ENCODE assay signal across 17 cellular contexts in the genomic region with DNA sequence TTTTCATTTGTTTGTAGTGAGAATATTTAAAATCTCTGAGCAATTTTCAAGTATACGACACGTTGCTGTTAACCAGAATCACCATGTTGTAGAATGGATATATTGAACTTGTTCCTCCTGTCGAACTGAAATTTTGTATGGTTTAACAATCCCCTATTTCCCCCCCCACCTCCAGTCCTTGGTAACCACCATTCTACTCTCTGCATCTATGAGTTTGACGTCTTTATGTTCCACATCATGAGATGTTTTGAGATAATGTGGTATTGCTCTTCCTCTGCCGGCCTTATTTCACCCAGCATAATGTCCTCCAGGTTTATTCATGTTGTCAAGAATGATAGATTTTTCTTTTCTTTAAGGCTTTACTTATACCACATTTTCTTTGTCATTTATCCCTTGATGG. TPM values are rescaled to one million over a fixed set of nuclear protein-coding genes. Genes with fewer than 3 reads are reported as not detected.
A peak's percentile ranks its signal among the peaks of the same experiment; 100 is the strongest.
DNase-seq lines count a peak whose midpoint lies in the region; ATAC-seq and TF ChIP-seq lines count a peak whose summit lies in the region.
"Had no signal": no experiment of that assay in that cellular context is flagged by ENCODE, and none has a peak within 500 bp of the region (broad histone marks: within the 10 kb centered on the region; RNA-seq: fewer than 3 reads in every experiment).

No MANE protein-coding gene starts in this region.

- H3K9me3 ChIP-seq in CD4-positive, alpha-beta T cell (ENCODE audit: control insufficient read depth, low read length), result no peaks in the 10 kb centered on the region
- no peaks in the 10 kb centered on the region for H3K9me3 ChIP-seq in left ventricle myocardium inferior (replicated peaks)

- H3K27me3 ChIP-seq in CD4-positive, alpha-beta T cell (ENCODE audit: control insufficient read depth, insufficient read depth, low read length), result no peaks in the 10 kb centered on the region
- peaks cover 46% of the 10 kb centered on the region for H3K27me3 ChIP-seq in left ventricle myocardium inferior (ENCODE audit: low read depth)

- TF ChIP-seq CTCF in CD4-positive, alpha-beta T cell (IDR thresholded peaks at IDR 0.05), result no peak
- TF ChIP-seq CTCF in left ventricle myocardium inferior (IDR thresholded peaks at IDR 0.05; ENCODE audit: borderline replicate concordance), result no peak

- H3K27me3 Mint-ChIP-seq in activated CD4-positive, alpha-beta T cell treated with anti-CD3 and anti-CD28 coated beads, Interleukin-2, amount 10 ng/mL, durations not matched to agents 7 days and 5 days, result no peaks in the 10 kb centered on the region
- H3K27me3 Mint-ChIP-seq in CD4-positive, alpha-beta T cell, result no peaks in the 10 kb centered on the region
- no peaks in the 10 kb centered on the region for H3K27me3 Mint-ChIP-seq in activated CD8-positive, alpha-beta T cell treated with anti-CD3 and anti-CD28 coated beads, Interleukin-2, amount 10 ng/mL, durations not matched to agents 7 days and 5 days (ENCODE audit: low read depth)
- H3K27me3 Mint-ChIP-seq in effector memory CD8-positive, alpha-beta T cell, result no peaks in the 10 kb centered on the region

- H3K4me1 Mint-ChIP-seq in activated CD4-positive, alpha-beta T cell treated with anti-CD3 and anti-CD28 coated beads, Interleukin-2, amount 10 ng/mL, durations not matched to agents 7 days and 5 days, result peaks cover 92% of the 10 kb centered on the region
- peaks cover 95% of the 10 kb centered on the region for H3K4me1 Mint-ChIP-seq in CD4-positive, alpha-beta T cell (ENCODE audit: low read depth)
- peaks cover 91% of the 10 kb centered on the region for H3K4me1 Mint-ChIP-seq in activated CD8-positive, alpha-beta T cell treated with anti-CD3 and anti-CD28 coated beads, Interleukin-2, amount 10 ng/mL, durations not matched to agents 7 days and 5 days (ENCODE audit: low read depth)
- peaks cover 41 to 47% of the 10 kb centered on the region in 2 donors for H3K4me1 Mint-ChIP-seq in effector memory CD8-positive, alpha-beta T cell (ENCODE audit: low read depth in 2 of 2)

- POLR2A ChIA-PET in activated CD4-positive, alpha-beta T cell treated with anti-CD3 and anti-CD28 coated beads, Interleukin-2, amount 10 ng/mL, durations not matched to agents 7 days and 5 days (lab: Charles Lee), result no interaction called here
- POLR2A ChIA-PET in CD4-positive, alpha-beta T cell (lab: Charles Lee), result interaction anchor here (0.6 to 9.5 kb wide), 3 partner anchors 11 to 1221 kb away, joined by 4 to 104 read pairs (median 7); partner anchors contain the start of genes PRKCQ and TAF3
- POLR2A ChIA-PET in activated CD8-positive, alpha-beta T cell treated with anti-CD3 and anti-CD28 coated beads, Interleukin-2, amount 10 ng/mL, durations not matched to agents 7 days and 5 days (lab: Charles Lee), result interaction anchor here (0.6 to 13.6 kb wide), 5 partner anchors 10 to 446 kb away, joined by 4 to 239 read pairs (median 6); partner anchors contain the start of gene PRKCQ

- DNase-seq in activated CD4-positive, alpha-beta T cell treated with anti-CD3 and anti-CD28 coated beads, Interleukin-2, amount 10 ng/mL, durations not matched to agents 7 days and 5 days, result no peak
- no peak for DNase-seq in activated CD4-positive, alpha-beta T cell treated with anti-CD3 and anti-CD28 coated beads for 48 hours
- DNase-seq in CD4-positive, alpha-beta T cell, result no peak
- DNase-seq in activated CD8-positive, alpha-beta T cell treated with anti-CD3 and anti-CD28 coated beads, Interleukin-2, amount 10 ng/mL, durations not matched to agents 7 days and 5 days, result peak; percentile 44
- no peak for DNase-seq in effector memory CD8-positive, alpha-beta T cell
- no peak for DNase-seq in activated CD4-positive, CD25-positive, alpha-beta regulatory T cell (lab: John Stamatoyannopoulos, UW)
- DNase-seq in left ventricle myocardium inferior, result no peak
- no peak for DNase-seq in T1000 (lab: John Stamatoyannopoulos, UW)
- DNase-seq: DMS79, NCI-H1092, NCI-H345, NCI-H69, PC-3 had no signal

- H3K4me1 ChIP-seq in left ventricle myocardium inferior, result no peaks in the 10 kb centered on the region

- no peaks in the 10 kb centered on the region for H3K36me3 ChIP-seq in left ventricle myocardium inferior

- intact Hi-C loops in CD4-positive, alpha-beta T cell (cut with DNase I, micrococcal nuclease), result no loop called here
- intact Hi-C loops in left ventricle myocardium inferior (cut with micrococcal nuclease), result no loop called here

- H3K27ac ChIP-seq in CD4-positive, alpha-beta T cell (ENCODE audit: low read depth, low read length), result no peak overlapping the region
- H3K27ac ChIP-seq in left ventricle myocardium inferior (replicated peaks), result no peak overlapping the region
- H3K27ac ChIP-seq: C4-2B, KMS-11 had no signal

- ATAC-seq in CD4-positive, alpha-beta T cell (ENCODE audit: poor library complexity), result peak; percentile 54
- ATAC-seq in activated CD8-positive, alpha-beta T cell treated with anti-CD3 and anti-CD28 coated beads, Interleukin-2, amount 10 ng/mL, durations not matched to agents 7 days and 5 days, result peak; percentile 62
- peak; percentile 41 for ATAC-seq in effector memory CD8-positive, alpha-beta T cell (replicated peaks)
- ATAC-seq: GM12878, HepG2, PC-3 had no signal

- H3K27ac Mint-ChIP-seq in activated CD4-positive, alpha-beta T cell treated with anti-CD3 and anti-CD28 coated beads, Interleukin-2, amount 10 ng/mL, durations not matched to agents 7 days and 5 days, result peak overlapping the region; percentile 26
- peak overlapping the region; percentile 78 for H3K27ac Mint-ChIP-seq in CD4-positive, alpha-beta T cell
- peak overlapping the region; percentile 78 for H3K27ac Mint-ChIP-seq in activated CD8-positive, alpha-beta T cell treated with anti-CD3 and anti-CD28 coated beads, Interleukin-2, amount 10 ng/mL, durations not matched to agents 7 days and 5 days
- H3K27ac Mint-ChIP-seq in effector memory CD8-positive, alpha-beta T cell, result peak overlapping the region in 1 of 2 donors; percentile 68

- peaks cover 14% of the 10 kb centered on the region for H3K9me3 Mint-ChIP-seq in activated CD4-positive, alpha-beta T cell treated with anti-CD3 and anti-CD28 coated beads, Interleukin-2, amount 10 ng/mL, durations not matched to agents 7 days and 5 days
- H3K9me3 Mint-ChIP-seq in CD4-positive, alpha-beta T cell, result no peaks in the 10 kb centered on the region
- peaks cover 6% of the 10 kb centered on the region for H3K9me3 Mint-ChIP-seq in activated CD8-positive, alpha-beta T cell treated with anti-CD3 and anti-CD28 coated beads, Interleukin-2, amount 10 ng/mL, durations not matched to agents 7 days and 5 days (ENCODE audit: insufficient read depth)
- H3K9me3 Mint-ChIP-seq in effector memory CD8-positive, alpha-beta T cell, result no peaks in the 10 kb centered on the region

- no peak overlapping the region for H3K4me3 ChIP-seq in left ventricle myocardium inferior
- H3K4me3 ChIP-seq: GM12878 had no signal

- no peak overlapping the region for H3K4me3 Mint-ChIP-seq in activated CD4-positive, alpha-beta T cell treated with anti-CD3 and anti-CD28 coated beads, Interleukin-2, amount 10 ng/mL, durations not matched to agents 7 days and 5 days
- peak overlapping the region; percentile 42 for H3K4me3 Mint-ChIP-seq in CD4-positive, alpha-beta T cell
- H3K4me3 Mint-ChIP-seq in activated CD8-positive, alpha-beta T cell treated with anti-CD3 and anti-CD28 coated beads, Interleukin-2, amount 10 ng/mL, durations not matched to agents 7 days and 5 days, result no peak overlapping the region
- H3K4me3 Mint-ChIP-seq in effector memory CD8-positive, alpha-beta T cell, result no peak overlapping the region

- CTCF ChIA-PET in activated CD4-positive, alpha-beta T cell treated with anti-CD3 and anti-CD28 coated beads, Interleukin-2, amount 10 ng/mL, durations not matched to agents 7 days and 5 days (lab: Charles Lee), result interaction anchor here (0.6 to 1.3 kb wide), 3 partner anchors 13 to 528 kb away, joined by 3 to 5 read pairs (median 5); partner anchors contain the start of gene PRKCQ
- CTCF ChIA-PET in CD4-positive, alpha-beta T cell (lab: Charles Lee), result interaction anchor here (2.2 to 6.7 kb wide), 2 partner anchors 16 to 124 kb away, joined by 7 to 31 read pairs; partner anchors contain the start of gene PRKCQ
- CTCF ChIA-PET in activated CD8-positive, alpha-beta T cell treated with anti-CD3 and anti-CD28 coated beads, Interleukin-2, amount 10 ng/mL, durations not matched to agents 7 days and 5 days (lab: Charles Lee), result interaction anchor here (0.9 to 8.7 kb wide), 6 partner anchors 13 to 151 kb away, joined by 3 to 131 read pairs (median 7); partner anchors contain the start of gene PRKCQ

- H3K36me3 Mint-ChIP-seq in activated CD4-positive, alpha-beta T cell treated with anti-CD3 and anti-CD28 coated beads, Interleukin-2, amount 10 ng/mL, durations not matched to agents 7 days and 5 days (ENCODE audit: low read depth), result peaks cover 59% of the 10 kb centered on the region
- H3K36me3 Mint-ChIP-seq in CD4-positive, alpha-beta T cell (ENCODE audit: low read depth), result peaks cover 32% of the 10 kb centered on the region
- H3K36me3 Mint-ChIP-seq in activated CD8-positive, alpha-beta T cell treated with anti-CD3 and anti-CD28 coated beads, Interleukin-2, amount 10 ng/mL, durations not matched to agents 7 days and 5 days (ENCODE audit: low read depth), result peaks cover 56% of the 10 kb centered on the region
- H3K36me3 Mint-ChIP-seq in effector memory CD8-positive, alpha-beta T cell (ENCODE audit: insufficient read depth), result peaks cover 6% of the 10 kb centered on the region

RNA-seq across cellular contexts. Expression of gene PRKCQ, which starts 17.4 kb away (rescaled TPM):
- total RNA-seq in activated CD4-positive, alpha-beta T cell treated with anti-CD3 and anti-CD28 coated beads, Interleukin-2, amount 10 ng/mL, durations not matched to agents 7 days and 5 days, result 10 to 100 TPM; 62.6 to 69.5 TPM
- total RNA-seq in CD4-positive, alpha-beta T cell, result 10 to 100 TPM; 43.4 to 43.9 TPM
- 10 to 100 TPM; 60.1 to 60.9 TPM for total RNA-seq in activated CD8-positive, alpha-beta T cell treated with anti-CD3 and anti-CD28 coated beads, Interleukin-2, amount 10 ng/mL, durations not matched to agents 7 days and 5 days
- total RNA-seq in left ventricle myocardium inferior, result 0.16 TPM
- total RNA-seq: PC-3 had no signal

Comparison
In these comparisons a context has a peak if more than half of its experiments do, and no peak if none do; other contexts are left out.
1. RNA of gene PRKCQ, which starts 17.4 kb away (total RNA-seq): 62.6 to 69.5 TPM in activated CD4-positive, alpha-beta T cell treated with anti-CD3 and anti-CD28 coated beads, Interleukin-2, amount 10 ng/mL, durations not matched to agents 7 days and 5 days, 60.1 to 60.9 TPM in activated CD8-positive, alpha-beta T cell treated with anti-CD3 and anti-CD28 coated beads, Interleukin-2, amount 10 ng/mL, durations not matched to agents 7 days and 5 days and 43.4 to 43.9 TPM in CD4-positive, alpha-beta T cell; 0.16 TPM in left ventricle myocardium inferior (single experiment); every median in the first group is over 10 times any median in the second.
2. Peak in every context shown above with its lines, with median percentiles within 50 percentile points of each other: ATAC-seq.